9 cellular contexts compared by ENCODE assay signal in the genomic region with DNA sequence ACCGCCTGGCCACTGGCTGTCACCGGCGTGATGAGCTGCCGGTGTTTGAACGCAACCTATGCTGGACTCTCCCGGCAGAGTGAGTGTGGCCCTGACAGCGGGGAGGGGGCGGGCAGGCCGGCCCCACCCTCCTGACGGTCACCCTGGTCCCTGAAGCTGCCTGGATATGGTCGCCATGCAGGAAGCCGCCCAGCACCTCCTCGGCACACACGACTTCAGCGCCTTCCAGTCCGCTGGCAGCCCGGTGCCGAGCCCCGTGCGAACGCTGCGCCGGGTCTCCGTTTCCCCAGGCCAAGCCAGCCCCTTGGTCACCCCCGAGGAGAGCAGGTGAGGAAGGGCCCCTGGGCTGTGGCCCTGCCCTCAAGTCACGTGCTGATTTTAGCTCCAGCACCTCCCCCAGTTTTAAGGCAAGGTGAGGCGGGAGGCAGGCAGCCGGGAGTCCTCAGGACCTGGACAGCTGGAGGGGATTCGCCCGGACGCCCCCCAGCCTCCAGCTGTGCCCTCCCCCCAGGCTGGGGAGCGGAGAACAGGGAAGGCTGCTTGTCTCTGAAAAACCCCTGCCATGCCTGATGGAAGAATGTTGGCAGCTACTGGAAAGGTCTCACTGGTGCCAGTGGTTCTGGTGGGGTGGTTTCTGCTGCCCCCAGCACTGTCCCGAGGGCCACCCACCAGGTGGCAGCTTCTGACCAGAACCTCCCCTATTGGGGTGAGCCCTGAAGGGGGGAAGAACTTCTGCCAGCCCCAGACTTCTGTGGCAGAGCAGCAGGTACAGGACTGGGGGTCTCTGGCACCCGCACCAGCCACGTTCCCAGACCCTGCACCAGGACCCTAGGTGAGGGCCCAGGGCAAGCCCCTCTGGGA. TPM values are rescaled to one million over a fixed set of nuclear protein-coding genes. Genes with fewer than 3 reads are reported as not detected.
DNase-seq lines count a peak whose midpoint lies in the region; ATAC-seq, FAIRE-seq and TF ChIP-seq lines count a peak whose summit lies in the region.
"Had no signal": no experiment of that assay in that cellular context is flagged by ENCODE, and none has a peak within 500 bp of the region (broad histone marks: within the 10 kb centered on the region; RNA-seq: fewer than 3 reads in every experiment).

No MANE protein-coding gene starts in this region.

- intact Hi-C loops in stomach (cut with DNase I; ENCODE audit: low total_unique reads), result no loop called here

- H3K27ac Mint-ChIP-seq in T-helper 1 cell treated with Interleukin-12 subunit alpha and Interleukin-12 subunit beta and Interleukin-4 antibody, amounts not matched to agents 30 μg/mL and 1 μg/mL, for 36 hours, result peak overlapping the region; percentile 36
- peak overlapping the region; percentile 70 for H3K27ac Mint-ChIP-seq in activated CD8-positive, alpha-beta T cell treated with anti-CD3 and anti-CD28 coated beads, Interleukin-2, amount 10 ng/mL, durations not matched to agents 7 days and 5 days

- H3K36me3 ChIP-seq in iPS-18a (ENCODE audit: control insufficient read depth, low read depth, low read length) (peaks cover 33% of the 10 kb centered on the region), stomach (peaks cover 29 to 50% (median 48%) of the 10 kb centered on the region in 4 donors)

- no peak for TF ChIP-seq EP300 in stomach (IDR thresholded peaks at IDR 0.05)

- WGBS in stomach, 5 donors, result 20 to 54% (median 30%) methylated on average over 18 to 35 of the region's 35 CpGs

- no peak overlapping the region for H3K27ac ChIP-seq in iPS-18a (ENCODE audit: low read length)
- H3K27ac ChIP-seq in stomach, result peak overlapping the region; percentile 93 to 99 (median 96)

- H3K27me3 ChIP-seq in iPS-18a (ENCODE audit: control insufficient read depth, insufficient read depth, low read length) (peaks cover 6% of the 10 kb centered on the region), stomach (no peaks in the 10 kb centered on the region)

- H3K27me3 Mint-ChIP-seq in T-helper 1 cell treated with Interleukin-12 subunit alpha and Interleukin-12 subunit beta and Interleukin-4 antibody, amounts not matched to agents 30 μg/mL and 1 μg/mL, for 36 hours (ENCODE audit: low read depth), result no peaks in the 10 kb centered on the region
- no peaks in the 10 kb centered on the region for H3K27me3 Mint-ChIP-seq in activated CD8-positive, alpha-beta T cell treated with anti-CD3 and anti-CD28 coated beads, Interleukin-2, amount 10 ng/mL, durations not matched to agents 7 days and 5 days (ENCODE audit: low read depth)

- peaks cover 5% of the 10 kb centered on the region for H3K36me3 Mint-ChIP-seq in T-helper 1 cell treated with Interleukin-12 subunit alpha and Interleukin-12 subunit beta and Interleukin-4 antibody, amounts not matched to agents 30 μg/mL and 1 μg/mL, for 36 hours (ENCODE audit: low read depth)
- peaks cover 18% of the 10 kb centered on the region for H3K36me3 Mint-ChIP-seq in activated CD8-positive, alpha-beta T cell treated with anti-CD3 and anti-CD28 coated beads, Interleukin-2, amount 10 ng/mL, durations not matched to agents 7 days and 5 days (ENCODE audit: low read depth)

- peak overlapping the region; percentile 71 for H3K4me3 ChIP-seq in iPS-18a (ENCODE audit: low read length)
- H3K4me3 ChIP-seq in stomach, result peak overlapping the region; percentile 88 to 91 (median 90)

- no peaks in the 10 kb centered on the region for H3K9me3 Mint-ChIP-seq in T-helper 1 cell treated with Interleukin-12 subunit alpha and Interleukin-12 subunit beta and Interleukin-4 antibody, amounts not matched to agents 30 μg/mL and 1 μg/mL, for 36 hours
- no peaks in the 10 kb centered on the region for H3K9me3 Mint-ChIP-seq in activated CD8-positive, alpha-beta T cell treated with anti-CD3 and anti-CD28 coated beads, Interleukin-2, amount 10 ng/mL, durations not matched to agents 7 days and 5 days (ENCODE audit: insufficient read depth)

- no peak for ATAC-seq in activated CD8-positive, alpha-beta T cell treated with anti-CD3 and anti-CD28 coated beads, Interleukin-2, amount 10 ng/mL, durations not matched to agents 7 days and 5 days

- H3K4me1 ChIP-seq in iPS-18a (ENCODE audit: control insufficient read depth, low read depth, low read length) (peaks cover 19% of the 10 kb centered on the region), stomach (peaks cover 34 to 50% (median 44%) of the 10 kb centered on the region in 4 donors)

- CTCF ChIA-PET in activated CD8-positive, alpha-beta T cell treated with anti-CD3 and anti-CD28 coated beads, Interleukin-2, amount 10 ng/mL, durations not matched to agents 7 days and 5 days (lab: Charles Lee), result interaction anchor here (0.7 kb wide), 1 partner anchor 596 kb away, joined by 5 read pairs; no protein-coding TSS in a partner anchor

- H3K9me3 ChIP-seq in iPS-18a (ENCODE audit: control insufficient read depth, low read depth, low read length), result no peaks in the 10 kb centered on the region
- no peaks in the 10 kb centered on the region for H3K9me3 ChIP-seq in stomach

- peak overlapping the region; percentile 61 for H3K9ac ChIP-seq in iPS-18a (ENCODE audit: low read length)

- TF ChIP-seq CTCF in stomach (IDR thresholded peaks at IDR 0.05), result no peak

- POLR2A ChIA-PET in activated CD8-positive, alpha-beta T cell treated with anti-CD3 and anti-CD28 coated beads, Interleukin-2, amount 10 ng/mL, durations not matched to agents 7 days and 5 days (lab: Charles Lee), result no interaction called here

- no peak for FAIRE-seq in GM19239 (lab: Jason Lieb, UNC)
- FAIRE-seq: urothelium cell line had no signal

- DNase-seq in T-helper 1 cell (no peak), stomach (no peak), NCI-H2029 (lab: John Stamatoyannopoulos, UW) (no peak), GM19239 (ENCODE audit: insufficient read length, low spot score) (no peak), SHP77 (lab: John Stamatoyannopoulos, UW) (no peak)
- no peak for DNase-seq in activated CD8-positive, alpha-beta T cell treated with anti-CD3 and anti-CD28 coated beads, Interleukin-2, amount 10 ng/mL, durations not matched to agents 7 days and 5 days

- TF ChIP-seq POLR2A in stomach (IDR thresholded peaks at IDR 0.05), result no peak

- H3K4me1 Mint-ChIP-seq in T-helper 1 cell treated with Interleukin-12 subunit alpha and Interleukin-12 subunit beta and Interleukin-4 antibody, amounts not matched to agents 30 μg/mL and 1 μg/mL, for 36 hours (ENCODE audit: low read depth), result peaks cover 14% of the 10 kb centered on the region
- H3K4me1 Mint-ChIP-seq in activated CD8-positive, alpha-beta T cell treated with anti-CD3 and anti-CD28 coated beads, Interleukin-2, amount 10 ng/mL, durations not matched to agents 7 days and 5 days (ENCODE audit: low read depth), result peaks cover 19% of the 10 kb centered on the region

- peak overlapping the region; percentile 68 for H3K4me3 Mint-ChIP-seq in T-helper 1 cell treated with Interleukin-12 subunit alpha and Interleukin-12 subunit beta and Interleukin-4 antibody, amounts not matched to agents 30 μg/mL and 1 μg/mL, for 36 hours
- H3K4me3 Mint-ChIP-seq in activated CD8-positive, alpha-beta T cell treated with anti-CD3 and anti-CD28 coated beads, Interleukin-2, amount 10 ng/mL, durations not matched to agents 7 days and 5 days, result peak overlapping the region; percentile 77

RNA-seq across cellular contexts. Expression of gene PUSL1, which starts 1.4 kb away (rescaled TPM):
- total RNA-seq in activated CD8-positive, alpha-beta T cell treated with anti-CD3 and anti-CD28 coated beads, Interleukin-2, amount 10 ng/mL, durations not matched to agents 7 days and 5 days, result 10 to 100 TPM; 24.0 to 26.2 TPM
- total RNA-seq in stomach, result 10 to 100 TPM in 3 of 5 donors, 1 to 10 TPM in 1, not detected in 1; 5.9 to 64.9 (median 51.4) TPM
- polyA plus RNA-seq in stomach, result 10 to 100 TPM; 15.2 to 25.5 (median 23.8) TPM

RNA-seq across cellular contexts. Expression of gene ACAP3, which starts 2.0 kb away (rescaled TPM):
- 10 to 100 TPM; 65.2 to 87.3 TPM for total RNA-seq in activated CD8-positive, alpha-beta T cell treated with anti-CD3 and anti-CD28 coated beads, Interleukin-2, amount 10 ng/mL, durations not matched to agents 7 days and 5 days
- total RNA-seq in stomach, result 100 to 1,000 TPM in 1 of 5 donors, 10 to 100 TPM in 4; 31.9 to 374 (median 77.0) TPM
- 10 to 100 TPM; 17.9 to 46.1 (median 43.0) TPM for polyA plus RNA-seq in stomach

RNA-seq across cellular contexts. Expression of gene INTS11, which starts 14.7 kb away (rescaled TPM):
- total RNA-seq in activated CD8-positive, alpha-beta T cell treated with anti-CD3 and anti-CD28 coated beads, Interleukin-2, amount 10 ng/mL, durations not matched to agents 7 days and 5 days, result 100 to 1,000 TPM; 120 to 134 TPM
- total RNA-seq in stomach, result 100 to 1,000 TPM in 4 of 5 donors, 10 to 100 TPM in 1; 59.5 to 520 (median 192) TPM
- 100 to 1,000 TPM; 113 to 151 (median 134) TPM for polyA plus RNA-seq in stomach

RNA-seq across cellular contexts. Expression of gene CPTP, which starts 14.8 kb away (rescaled TPM):
- 10 to 100 TPM; 18.5 to 21.4 TPM for total RNA-seq in activated CD8-positive, alpha-beta T cell treated with anti-CD3 and anti-CD28 coated beads, Interleukin-2, amount 10 ng/mL, durations not matched to agents 7 days and 5 days
- 100 to 1,000 TPM in 1 of 5 donors, 10 to 100 TPM in 2, 1 to 10 TPM in 2; 6.6 to 226 (median 12.3) TPM for total RNA-seq in stomach
- 10 to 100 TPM; 17.3 to 49.1 (median 28.4) TPM for polyA plus RNA-seq in stomach

RNA-seq across cellular contexts. Expression of gene TAS1R3, which starts 21.3 kb away (rescaled TPM):
- 1 to 10 TPM in 1 of 2 experiments, under 1 TPM in 1; 0.78 to 1.2 TPM for total RNA-seq in activated CD8-positive, alpha-beta T cell treated with anti-CD3 and anti-CD28 coated beads, Interleukin-2, amount 10 ng/mL, durations not matched to agents 7 days and 5 days
- 10 to 100 TPM in 1 of 5 donors, under 1 TPM in 2, not detected in 2; 0.37 to 11.7 (median 0.43) TPM for total RNA-seq in stomach
- polyA plus RNA-seq in stomach, result under 1 TPM in 2 of 3 donors, not detected in 1; 0.10 to 0.31 TPM
